13 cellular contexts compared by ENCODE assay signal in genomic region chr10:114319406-114320248, GRCh38.
"Had no signal": no experiment of that assay in that cellular context is flagged by ENCODE, and none has a peak within 500 bp of the region (broad histone marks: within the 10 kb centered on the region; RNA-seq: fewer than 3 reads in every experiment).

No MANE protein-coding gene starts in this region.

- DNase-seq: activated CD4-positive, alpha-beta memory T cell treated with anti-CD3 and anti-CD28 coated beads for 36 hours; activated gamma-delta T cell treated with Interleukin-2 at 50 U/mL for 16 hours; activated naive CD8-positive, alpha-beta T cell treated with anti-CD3 and anti-CD28 coated beads, Interleukin-2, amount 10 ng/mL, durations not matched to agents 7 days and 5 days; activated T-cell treated with anti-CD3 and anti-CD28 coated beads, Interleukin-2, amount 50 U/mL, for 4 hours; anterior cingulate cortex; heart left ventricle; kidney; left ventricle myocardium superior; T-helper 9 cell had no signal

- H3K9me3 ChIP-seq: heart left ventricle, ovary had no signal

- ATAC-seq: activated T-cell treated with anti-CD3 and anti-CD28 coated beads, Interleukin-2, amount 50 U/mL, for 4 hours; stimulated activated memory B cell treated with anti-CD40 and anti-IgM and Interleukin-4, amounts not matched to agents 10 μg/mL and 1 μg/mL and 100 μg/mL, for 72 hours had no signal

- H3K4me3 ChIP-seq: dorsolateral prefrontal cortex, heart left ventricle, ovary had no signal

- FAIRE-seq: frontal cortex, kidney had no signal

- H3K27me3 ChIP-seq: heart left ventricle, ovary had no signal

- H3K36me3 ChIP-seq: ovary had no signal
